ENCODE assay signal across 8 cellular contexts in the genomic region with DNA sequence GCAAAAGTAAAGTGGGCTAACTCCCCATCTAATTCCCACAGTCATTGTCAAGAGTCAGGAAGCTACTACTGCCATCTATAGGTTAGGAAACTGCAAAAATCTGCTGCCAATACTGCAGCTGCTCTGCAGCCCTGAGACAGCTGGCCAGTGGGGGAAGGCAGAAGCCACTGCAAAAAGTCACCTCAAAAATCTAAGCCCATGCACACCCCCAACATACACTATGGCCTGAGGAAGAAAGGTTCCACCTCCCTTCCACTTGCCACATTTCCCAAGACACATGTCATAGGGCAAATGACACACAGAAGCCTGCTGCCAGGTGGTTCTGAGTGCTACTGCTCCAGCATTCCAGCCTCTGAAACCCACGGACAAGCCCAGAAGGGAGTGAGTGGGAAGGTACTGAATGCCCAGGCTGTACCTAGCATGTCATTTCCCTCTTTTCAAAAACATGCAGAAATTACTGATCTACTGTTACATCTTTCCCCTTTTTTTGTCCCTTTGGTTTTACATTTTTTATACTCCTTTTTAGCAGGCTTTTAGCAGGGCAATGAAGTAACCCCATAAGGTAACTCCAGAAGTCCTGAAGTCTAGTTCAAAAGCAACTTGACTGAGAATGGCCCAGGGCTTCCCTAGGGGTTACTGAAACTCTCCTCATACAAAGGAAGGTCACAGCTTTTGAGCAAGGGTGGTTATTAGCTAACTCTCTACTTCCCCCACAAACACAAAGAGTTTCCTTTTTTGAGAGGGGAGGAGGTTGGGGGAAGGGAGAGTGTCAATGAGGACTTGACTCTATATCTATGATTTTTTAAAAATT. TPM values are rescaled to one million over a fixed set of nuclear protein-coding genes. Genes with fewer than 3 reads are reported as not detected.
A peak's percentile ranks its signal among the peaks of the same experiment; 100 is the strongest.
DNase-seq lines count a peak whose midpoint lies in the region; ATAC-seq and TF ChIP-seq lines count a peak whose summit lies in the region.

No MANE protein-coding gene starts in this region.

- DNase-seq in Right ventricle myocardium inferior (ENCODE audit: missing footprints) (no peak), cardiac septum (ENCODE audit: low spot score) (no peak), Kasumi-1 (lab: John Stamatoyannopoulos, UW) (peak; percentile 79 to 81), iPS-NIHi7 (ENCODE audit: extremely low spot score) (peak; percentile 62), testis (no peak)
- no peak for DNase-seq in activated naive CD8-positive, alpha-beta T cell treated with anti-CD3 and anti-CD28 coated beads, Interleukin-2, amount 10 ng/mL, durations not matched to agents 7 days and 5 days
- no peak for DNase-seq in stimulated activated CD8-positive, alpha-beta memory T cell treated with anti-CD3 and anti-CD28 coated beads, Interleukin-4, amount 100 ng/mL, for 48 hours

- POLR2A ChIA-PET in activated naive CD8-positive, alpha-beta T cell treated with anti-CD3 and anti-CD28 coated beads, Interleukin-2, amount 10 ng/mL, durations not matched to agents 7 days and 5 days (lab: Charles Lee): no interaction called here

- no peak for TF ChIP-seq CTCF in testis (IDR thresholded peaks at IDR 0.05)

- peaks cover 13% of the 10 kb centered on the region for H3K4me1 Mint-ChIP-seq in activated naive CD8-positive, alpha-beta T cell treated with anti-CD3 and anti-CD28 coated beads, Interleukin-2, amount 10 ng/mL, durations not matched to agents 7 days and 5 days

- no peak overlapping the region for H3K27ac ChIP-seq in testis

- H3K4me3 Mint-ChIP-seq in activated naive CD8-positive, alpha-beta T cell treated with anti-CD3 and anti-CD28 coated beads, Interleukin-2, amount 10 ng/mL, durations not matched to agents 7 days and 5 days: peak overlapping the region; percentile 31

- no peaks in the 10 kb centered on the region for H3K9me3 Mint-ChIP-seq in activated naive CD8-positive, alpha-beta T cell treated with anti-CD3 and anti-CD28 coated beads, Interleukin-2, amount 10 ng/mL, durations not matched to agents 7 days and 5 days

- H3K4me1 ChIP-seq in testis: peaks cover 3% of the 10 kb centered on the region

- no peak overlapping the region for H3K4me3 ChIP-seq in testis

- no peak for TF ChIP-seq POLR2A in testis (IDR thresholded peaks at IDR 0.05)

- H3K27ac Mint-ChIP-seq in activated naive CD8-positive, alpha-beta T cell treated with anti-CD3 and anti-CD28 coated beads, Interleukin-2, amount 10 ng/mL, durations not matched to agents 7 days and 5 days: peak overlapping the region; percentile 76

- no peaks in the 10 kb centered on the region for H3K9me3 ChIP-seq in testis

- H3K36me3 Mint-ChIP-seq in activated naive CD8-positive, alpha-beta T cell treated with anti-CD3 and anti-CD28 coated beads, Interleukin-2, amount 10 ng/mL, durations not matched to agents 7 days and 5 days: peaks cover 14% of the 10 kb centered on the region

- H3K27me3 ChIP-seq in testis: no peaks in the 10 kb centered on the region

- ATAC-seq in Right ventricle myocardium inferior (peak; percentile 42), GM18520 (IDR thresholded peaks at IDR 0.05; ENCODE audit: unreplicated experiment) (no peak)
- no peak for ATAC-seq in activated naive CD8-positive, alpha-beta T cell treated with anti-CD3 and anti-CD28 coated beads, Interleukin-2, amount 10 ng/mL, durations not matched to agents 7 days and 5 days (ENCODE audit: low read depth)

- intact Hi-C loops in Right ventricle myocardium inferior (cut with DNase I): no loop called here
- intact Hi-C loops in cardiac septum (cut with DNase I): no loop called here
- intact Hi-C loops in testis (cut with DNase I; ENCODE audit: low total_unique reads): no loop called here

- 21 to 38% methylated on average over 1 of the region's 1 CpG for WGBS in testis, 2 donors

- H3K36me3 ChIP-seq in testis (ENCODE audit: low read depth, missing control alignments): no peaks in the 10 kb centered on the region

- no peaks in the 10 kb centered on the region for H3K27me3 Mint-ChIP-seq in activated naive CD8-positive, alpha-beta T cell treated with anti-CD3 and anti-CD28 coated beads, Interleukin-2, amount 10 ng/mL, durations not matched to agents 7 days and 5 days

RNA-seq across cellular contexts. Expression of gene DGCR2, which starts 36.8 kb away (rescaled TPM):
- 29.9 TPM for total RNA-seq in Right ventricle myocardium inferior
- total RNA-seq in cardiac septum: 35.2 TPM
- total RNA-seq in activated naive CD8-positive, alpha-beta T cell treated with anti-CD3 and anti-CD28 coated beads, Interleukin-2, amount 10 ng/mL, durations not matched to agents 7 days and 5 days: 10 to 100 TPM; 38.0 to 38.3 TPM
- total RNA-seq in testis: 100 to 1,000 TPM in 1 of 2 donors, 10 to 100 TPM in 1; 89.5 to 106 TPM
- 64.6 TPM for polyA plus RNA-seq in testis (ENCODE audit: insufficient read depth, low read depth, low replicate concordance)

RNA-seq across cellular contexts. Expression of gene TSSK2, which starts 45.7 kb away (rescaled TPM):
- total RNA-seq in Right ventricle myocardium inferior: not detected
- not detected for total RNA-seq in cardiac septum
- total RNA-seq in activated naive CD8-positive, alpha-beta T cell treated with anti-CD3 and anti-CD28 coated beads, Interleukin-2, amount 10 ng/mL, durations not matched to agents 7 days and 5 days: not detected
- total RNA-seq in testis: 100 to 1,000 TPM in 1 of 2 donors, 10 to 100 TPM in 1; 66.0 to 188 TPM
- polyA plus RNA-seq in testis (ENCODE audit: insufficient read depth, low read depth, low replicate concordance): 205 TPM

RNA-seq across cellular contexts. Expression of gene ESS2, which starts 59.0 kb away (rescaled TPM):
- total RNA-seq in Right ventricle myocardium inferior (8.8 TPM), cardiac septum (11.0 TPM), testis (10 to 100 TPM; 27.4 to 38.0 TPM)
- total RNA-seq in activated naive CD8-positive, alpha-beta T cell treated with anti-CD3 and anti-CD28 coated beads, Interleukin-2, amount 10 ng/mL, durations not matched to agents 7 days and 5 days: 10 to 100 TPM; 18.5 to 20.3 TPM
- 42.9 TPM for polyA plus RNA-seq in testis (ENCODE audit: insufficient read depth, low read depth, low replicate concordance)

Comparison
In these comparisons a context has a peak if more than half of its experiments do, and no peak if none do; other contexts are left out.
1. DNase-seq: peak in Kasumi-1 (2 of 2) and iPS-NIHi7 (single experiment); none in Right ventricle myocardium inferior (single experiment), cardiac septum (single experiment), activated naive CD8-positive, alpha-beta T cell treated with anti-CD3 and anti-CD28 coated beads, Interleukin-2, amount 10 ng/mL, durations not matched to agents 7 days and 5 days (single experiment), testis (single experiment) and stimulated activated CD8-positive, alpha-beta memory T cell treated with anti-CD3 and anti-CD28 coated beads, Interleukin-4, amount 100 ng/mL, for 48 hours (single experiment).
2. RNA of gene TSSK2, which starts 45.7 kb away (total RNA-seq): 66.0 to 188 TPM in testis; not detected in activated naive CD8-positive, alpha-beta T cell treated with anti-CD3 and anti-CD28 coated beads, Interleukin-2, amount 10 ng/mL, durations not matched to agents 7 days and 5 days, not detected in cardiac septum (single experiment) and not detected in Right ventricle myocardium inferior (single experiment); every median in the first group is over 10 times any median in the second.